In genomic region chr13:80655778-80656518, GRCh38 we compare ENCODE assay signal across 13 cellular contexts.
"Had no signal": no experiment of that assay in that cellular context is flagged by ENCODE, and none has a peak within 500 bp of the region (broad histone marks: within the 10 kb centered on the region; RNA-seq: fewer than 3 reads in every experiment).

No MANE protein-coding gene starts in this region.

- FAIRE-seq: frontal cortex, kidney had no signal

- H3K4me3 Mint-ChIP-seq: activated CD8-positive, alpha-beta T cell treated with anti-CD3 and anti-CD28 coated beads for 36 hours; activated naive CD8-positive, alpha-beta T cell treated with anti-CD3 and anti-CD28 coated beads, Interleukin-2, amount 10 ng/mL, durations not matched to agents 7 days and 5 days; memory B cell; stimulated activated naive CD8-positive, alpha-beta T cell treated with anti-CD3 and anti-CD28 coated beads, Interleukin-15, amount 100 ng/mL, for 72 hours had no signal

- H3K36me3 ChIP-seq: heart right ventricle, left ventricle myocardium inferior had no signal

- H3K9me3 ChIP-seq: testis had no signal

- H3K4me1 ChIP-seq: heart right ventricle, left ventricle myocardium inferior, testis had no signal

- ATAC-seq: activated CD8-positive, alpha-beta T cell treated with anti-CD3 and anti-CD28 coated beads for 36 hours; stimulated activated naive CD8-positive, alpha-beta T cell treated with anti-CD3 and anti-CD28 coated beads, Interleukin-15, amount 100 ng/mL, for 72 hours had no signal

- H3K27me3 ChIP-seq: heart right ventricle, testis had no signal

- H3K27ac Mint-ChIP-seq: activated CD8-positive, alpha-beta T cell treated with anti-CD3 and anti-CD28 coated beads for 36 hours; activated naive CD8-positive, alpha-beta T cell treated with anti-CD3 and anti-CD28 coated beads, Interleukin-2, amount 10 ng/mL, durations not matched to agents 7 days and 5 days; memory B cell; stimulated activated naive CD8-positive, alpha-beta T cell treated with anti-CD3 and anti-CD28 coated beads, Interleukin-15, amount 100 ng/mL, for 72 hours had no signal

- H3K36me3 Mint-ChIP-seq: memory B cell had no signal

- H3K4me1 Mint-ChIP-seq: activated naive CD8-positive, alpha-beta T cell treated with anti-CD3 and anti-CD28 coated beads, Interleukin-2, amount 10 ng/mL, durations not matched to agents 7 days and 5 days; stimulated activated naive CD8-positive, alpha-beta T cell treated with anti-CD3 and anti-CD28 coated beads, Interleukin-15, amount 100 ng/mL, for 72 hours had no signal

- DNase-seq: activated CD8-positive, alpha-beta memory T cell treated with anti-CD3 and anti-CD28 coated beads, Interleukin-2, amount 50 U/mL, for 4 hours; activated CD8-positive, alpha-beta T cell treated with anti-CD3 and anti-CD28 coated beads for 36 hours; activated naive CD8-positive, alpha-beta T cell treated with anti-CD3 and anti-CD28 coated beads, Interleukin-2, amount 10 ng/mL, durations not matched to agents 7 days and 5 days; aorta; heart right ventricle; kidney; left ventricle myocardium inferior; stimulated activated CD4-positive, alpha-beta T cell treated with anti-CD3 and anti-CD28 coated beads, Interleukin-2, amount 100 ng/mL, for 48 hours; stimulated activated CD8-positive, alpha-beta memory T cell treated with anti-CD3 and anti-CD28 coated beads, Interleukin-4, amount 100 ng/mL, for 48 hours; stimulated activated naive CD8-positive, alpha-beta T cell treated with anti-CD3 and anti-CD28 coated beads, Interleukin-15, amount 100 ng/mL, for 72 hours; testis had no signal

- H3K27ac ChIP-seq: heart right ventricle, testis had no signal
